8 cellular contexts compared by ENCODE assay signal in the genomic region with DNA sequence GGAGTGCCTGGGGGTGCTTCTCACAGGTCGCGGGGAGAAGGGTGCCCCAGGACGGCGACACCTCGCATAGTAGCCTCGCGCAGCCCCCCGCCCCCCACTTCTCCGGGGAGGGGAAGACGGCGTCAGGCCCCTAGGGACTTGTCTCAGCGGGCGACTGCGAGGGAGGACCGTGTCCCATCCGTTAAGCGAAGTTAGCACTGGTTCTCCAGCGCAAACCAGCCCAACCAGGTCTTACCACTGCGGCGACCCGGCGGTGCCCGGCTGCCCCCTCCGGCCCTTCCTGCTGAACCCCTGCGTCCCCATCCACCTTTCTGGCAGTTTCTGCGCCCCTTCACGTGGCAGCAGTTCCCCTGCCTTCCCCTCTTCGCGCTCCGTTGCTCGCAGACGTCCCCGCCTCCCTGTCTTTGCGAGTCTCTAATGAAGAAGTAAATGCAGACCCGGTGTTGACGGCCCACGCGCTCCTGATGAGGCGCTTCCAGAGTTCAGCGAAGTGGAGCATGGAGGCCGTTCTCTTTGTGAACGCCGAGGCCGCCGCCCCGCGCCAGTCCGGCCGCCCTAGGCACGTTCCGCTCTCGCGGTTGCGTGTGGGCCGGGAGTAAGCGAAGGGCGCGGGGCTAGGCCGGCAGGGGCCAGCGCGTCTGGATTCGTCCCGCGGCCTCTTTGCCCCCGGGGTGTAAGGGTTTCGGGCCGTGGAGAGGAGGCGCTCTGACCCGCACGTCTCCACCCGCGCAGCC. TPM values are rescaled to one million over a fixed set of nuclear protein-coding genes. Genes with fewer than 3 reads are reported as not detected.
DNase-seq lines count a peak whose midpoint lies in the region; ATAC-seq and TF ChIP-seq lines count a peak whose summit lies in the region.

No MANE protein-coding gene starts in this region.

- H3K4me2 ChIP-seq in BLaER1 (peak overlapping the region; percentile 95), osteoblast (ENCODE audit: insufficient read depth, low read length) (peak overlapping the region; percentile 92)

- H3K27ac ChIP-seq in BLaER1: no peak overlapping the region
- H3K27ac ChIP-seq in osteoblast (ENCODE audit: low read depth, low read length): peak overlapping the region; percentile 81

- H3K4me1 ChIP-seq in BLaER1: peaks cover 31% of the 10 kb centered on the region
- peaks cover 34% of the 10 kb centered on the region for H3K4me1 ChIP-seq in osteoblast (ENCODE audit: insufficient read depth, low read length)

- H3K36me3 ChIP-seq in BLaER1 (no peaks in the 10 kb centered on the region), osteoblast (ENCODE audit: insufficient read depth, low read length) (no peaks in the 10 kb centered on the region)

- H3K27me3 ChIP-seq in BLaER1 (peaks cover 58% of the 10 kb centered on the region), osteoblast (ENCODE audit: insufficient read depth, low read length) (no peaks in the 10 kb centered on the region)

- peak overlapping the region; percentile 93 for H2AFZ ChIP-seq in osteoblast (ENCODE audit: low read length)

- DNase-seq in NCI-H526 treated with DMSO at 0.1 percent for 48 hours (lab: John Stamatoyannopoulos, UW) (peak; percentile 48), fibroblast of villous mesenchyme (ENCODE audit: low read depth) (peak; percentile 35), osteoblast (ENCODE audit: insufficient read length, low spot score, missing footprints) (peak; percentile 93)
- DNase-seq in activated CD4-positive, alpha-beta T cell treated with anti-CD3 and anti-CD28 coated beads for 1 hour: no peak
- no peak for DNase-seq in activated CD4-positive, alpha-beta T cell treated with anti-CD3 and anti-CD28 coated beads, Interleukin-2, amount 50 U/mL, for 4 hours

- TF ChIP-seq CTCF in fibroblast of villous mesenchyme (IDR thresholded peaks at IDR 0.05; ENCODE audit: insufficient read depth, low read depth, low read length) (no peak), osteoblast (IDR thresholded peaks at IDR 0.05; ENCODE audit: extremely low read depth, low read depth, low read length) (no peak)

- H3K4me3 ChIP-seq in BLaER1 (peak overlapping the region; percentile 68), fibroblast of villous mesenchyme (ENCODE audit: low read depth, low read length) (peak overlapping the region; percentile 78), osteoblast (ENCODE audit: insufficient read depth, low read length) (peak overlapping the region; percentile 91)

- H3K9me3 ChIP-seq in BLaER1 (peaks cover 13% of the 10 kb centered on the region), osteoblast (ENCODE audit: low read depth, low read length) (no peaks in the 10 kb centered on the region)

- ATAC-seq in GM21619 (IDR thresholded peaks at IDR 0.05; ENCODE audit: unreplicated experiment): no peak
- no peak for ATAC-seq in HG03442 (IDR thresholded peaks at IDR 0.05; ENCODE audit: unreplicated experiment)

- H3K9ac ChIP-seq in BLaER1: peak overlapping the region; percentile 39; the same call in 1 of the 2 replicates

- no peaks in the 10 kb centered on the region; the same call in 1 of the 2 replicates for H4K20me1 ChIP-seq in BLaER1
- peaks cover 11% of the 10 kb centered on the region for H4K20me1 ChIP-seq in osteoblast (ENCODE audit: insufficient read depth, low read length)

- H3K79me2 ChIP-seq in osteoblast (ENCODE audit: insufficient read depth, low read length): peaks cover 58% of the 10 kb centered on the region

RNA-seq across cellular contexts. Expression of gene SLIT2, which starts 3.0 kb away (rescaled TPM):
- total RNA-seq in fibroblast of villous mesenchyme (8.4 and 20.7 TPM in 2 replicates), osteoblast (35.8 and 35.9 TPM in 2 replicates)

Comparison
In these comparisons a context has a peak if more than half of its experiments do, and no peak if none do; other contexts are left out.
1. DNase-seq: peak in NCI-H526 treated with DMSO at 0.1 percent for 48 hours (single experiment), fibroblast of villous mesenchyme (single experiment) and osteoblast (single experiment); none in activated CD4-positive, alpha-beta T cell treated with anti-CD3 and anti-CD28 coated beads for 1 hour (single experiment) and activated CD4-positive, alpha-beta T cell treated with anti-CD3 and anti-CD28 coated beads, Interleukin-2, amount 50 U/mL, for 4 hours (0 of 2).
2. Peak in every context shown above with its lines, with median percentiles within 50 percentile points of each other: H3K4me3 ChIP-seq.